1 cellular context compared by ENCODE assay signal in genomic region chr5:131171276-131171815, GRCh38.
A peak's percentile ranks its signal among the peaks of the same experiment; 100 is the strongest.
TF ChIP-seq lines count a peak whose summit lies in the region.

No MANE protein-coding gene starts in this region.

TF ChIP-seq in K562, 482 proteins besides CTCF, POLR2A, EP300 and RAD21 (continued from another document and continues in another):
- peak; percentile 13; the same call in 1 of the 2 replicates for TF ChIP-seq MGA (IDR thresholded peaks at IDR 0.05)
- no peak for TF ChIP-seq RBFOX2 (IDR thresholded peaks at IDR 0.05; ENCODE audit: low read depth, low read length)
- TF ChIP-seq MEF2A (IDR thresholded peaks at IDR 0.05; ENCODE audit: control insufficient read depth, low read depth, low read length): no peak
- no peak for TF ChIP-seq ASH1L (IDR thresholded peaks at IDR 0.05; ENCODE audit: borderline replicate concordance, low read depth, partially characterized antibody)
- 0 out of 2 replicates have a peak, but pooled peaks have one; percentile 1 for TF ChIP-seq MIER1 (IDR thresholded peaks at IDR 0.05; ENCODE audit: low read depth)
- no peak for TF ChIP-seq ETV5 (CRISPR knock-in tag; IDR thresholded peaks at IDR 0.05; ENCODE audit: low read depth)
- TF ChIP-seq NCOA6 (IDR thresholded peaks at IDR 0.05): no peak
- no peak for TF ChIP-seq GTF2E2 (tag; IDR thresholded peaks at IDR 0.05)
- 0 out of 2 replicates have a peak, but pooled peaks have one; percentile 14 for TF ChIP-seq ATF6 (CRISPR knock-in tag; IDR thresholded peaks at IDR 0.05)
- no peak for TF ChIP-seq ZNF707 (CRISPR knock-in tag; conservative IDR thresholded peaks at IDR 0.05)
- TF ChIP-seq FOXK2 (conservative IDR thresholded peaks at IDR 0.05 in 1 of 2, IDR thresholded peaks at IDR 0.05 in 1 of 2; ENCODE audit: low read depth in 2 of 2): no peak; a peak in 1 of 4 replicates
- TF ChIP-seq POLR2G (IDR thresholded peaks at IDR 0.05; ENCODE audit: low read depth, low read length): no peak
- no peak for TF ChIP-seq BCL6 (CRISPR knock-in tag; IDR thresholded peaks at IDR 0.05)
- no peak for TF ChIP-seq BRF1 (IDR thresholded peaks at IDR 0.05; ENCODE audit: borderline replicate concordance, extremely low read depth, insufficient read length)
- no peak for TF ChIP-seq ARID3A (IDR thresholded peaks at IDR 0.05; ENCODE audit: borderline replicate concordance, low read depth, low read length)
- no peak for TF ChIP-seq MXD1 (CRISPR knock-in tag; IDR thresholded peaks at IDR 0.05; ENCODE audit: borderline replicate concordance, poor library complexity, severe bottlenecking)
- no peak for TF ChIP-seq ZNF407 (IDR thresholded peaks at IDR 0.05; ENCODE audit: low read depth)
- peak; percentile 13; the same call in 1 of the 2 replicates for TF ChIP-seq LEF1 (IDR thresholded peaks at IDR 0.05)
- no peak for TF ChIP-seq FUS (optimal IDR thresholded peaks at IDR 0.05; ENCODE audit: low read depth, low read length)
- TF ChIP-seq CREBBP (IDR thresholded peaks at IDR 0.05; ENCODE audit: low read depth, low read length): no peak
- TF ChIP-seq HCFC1 (IDR thresholded peaks at IDR 0.05; ENCODE audit: low read depth, low read length): no peak
- TF ChIP-seq ZNF263 (CRISPR knock-in tag; IDR thresholded peaks at IDR 0.05; ENCODE audit: borderline replicate concordance): 0 out of 2 replicates have a peak, but pooled peaks have one; percentile 33
- TF ChIP-seq ZBTB9 (CRISPR knock-in tag; IDR thresholded peaks at IDR 0.05): no peak
- peak; percentile 49 for TF ChIP-seq CHD1 (IDR thresholded peaks at IDR 0.05; ENCODE audit: low read length)
